Comparison of ENCODE assay signal across 12 cellular contexts in genomic region chr2:43040084-43040854, GRCh38.
DNase-seq lines count a peak whose midpoint lies in the region; ATAC-seq, FAIRE-seq and TF ChIP-seq lines count a peak whose summit lies in the region.
"Had no signal": no experiment of that assay in that cellular context is flagged by ENCODE, and none has a peak within 500 bp of the region (broad histone marks: within the 10 kb centered on the region; RNA-seq: fewer than 3 reads in every experiment).

No MANE protein-coding gene starts in this region.

- no peaks in the 10 kb centered on the region for H3K27me3 ChIP-seq in Panc1 (ENCODE audit: control insufficient read depth, insufficient read depth, low read length)
- H3K27me3 ChIP-seq: body of pancreas had no signal

- in situ Hi-C loops in Panc1 (cut with HindIII; ENCODE audit: low pct_unique_long_range_greater_than_20kb, low sequenced_read_pairs), result no loop called here

- no peak overlapping the region for H3K4me3 Mint-ChIP-seq in activated CD4-positive, alpha-beta T cell treated with anti-CD3 and anti-CD28 coated beads for 36 hours
- H3K4me3 Mint-ChIP-seq: natural killer cell; T-helper 1 cell treated with Interleukin-12 subunit alpha and Interleukin-12 subunit beta and Interleukin-4 antibody, amounts not matched to agents 30 μg/mL and 1 μg/mL, for 36 hours had no signal

- peaks cover 19% of the 10 kb centered on the region for H3K4me1 ChIP-seq in Panc1 (ENCODE audit: control insufficient read depth, insufficient read depth, low read length)

- H3K36me3 ChIP-seq in Panc1 (ENCODE audit: control insufficient read depth, insufficient read depth, low read length), result no peaks in the 10 kb centered on the region

- CTCF ChIA-PET in activated CD4-positive, alpha-beta T cell treated with anti-CD3 and anti-CD28 coated beads for 36 hours (lab: Charles Lee), result no interaction called here
- CTCF ChIA-PET in Panc1 (lab: Charles Lee), result no interaction called here

- no peak for DNase-seq in activated CD4-positive, alpha-beta T cell treated with anti-CD3 and anti-CD28 coated beads for 36 hours
- no peak for DNase-seq in activated CD4-positive, alpha-beta T cell treated with anti-CD3 and anti-CD28 coated beads, Interleukin-2, amount 50 U/mL, for 1 hour
- DNase-seq in Panc1 (ENCODE audit: low read depth, low spot score) (no peak), left colon (no peak), urothelium cell line (ENCODE audit: low spot score) (no peak), NCI-H774 (lab: John Stamatoyannopoulos, UW) (no peak)
- no peak for DNase-seq in stimulated activated CD4-positive, alpha-beta T cell treated with anti-CD3 and anti-CD28 coated beads, Interleukin-4, amount 100 ng/mL, for 1 hour
- no peak for DNase-seq in activated naive CD4-positive, alpha-beta T cell treated with Interleukin-2 at 50 U/mL for 16 hours
- DNase-seq: natural killer cell, NCI-H526 had no signal

- no peak overlapping the region for H3K27ac Mint-ChIP-seq in activated CD4-positive, alpha-beta T cell treated with anti-CD3 and anti-CD28 coated beads for 36 hours
- H3K27ac Mint-ChIP-seq: T-helper 1 cell treated with Interleukin-12 subunit alpha and Interleukin-12 subunit beta and Interleukin-4 antibody, amounts not matched to agents 30 μg/mL and 1 μg/mL, for 36 hours had no signal

- POLR2A ChIA-PET in activated CD4-positive, alpha-beta T cell treated with anti-CD3 and anti-CD28 coated beads for 36 hours (lab: Charles Lee), result no interaction called here
- POLR2A ChIA-PET in Panc1 (lab: Charles Lee), result no interaction called here

- no peaks in the 10 kb centered on the region for H3K27me3 Mint-ChIP-seq in activated CD4-positive, alpha-beta T cell treated with anti-CD3 and anti-CD28 coated beads for 36 hours

- peak; percentile 78 for ATAC-seq in activated CD4-positive, alpha-beta T cell treated with anti-CD3 and anti-CD28 coated beads for 36 hours
- ATAC-seq in Panc1, result no peak
- peak; percentile 28 for ATAC-seq in left colon
- ATAC-seq: body of pancreas had no signal

- H3K4me3 ChIP-seq in Panc1 (ENCODE audit: low read depth in 2 of 2, low read length in 2 of 2), result no peak overlapping the region
- H3K4me3 ChIP-seq: body of pancreas had no signal

- H3K9me3 Mint-ChIP-seq in activated CD4-positive, alpha-beta T cell treated with anti-CD3 and anti-CD28 coated beads for 36 hours (ENCODE audit: low read depth), result no peaks in the 10 kb centered on the region
- H3K9me3 Mint-ChIP-seq: natural killer cell; T-helper 1 cell treated with Interleukin-12 subunit alpha and Interleukin-12 subunit beta and Interleukin-4 antibody, amounts not matched to agents 30 μg/mL and 1 μg/mL, for 36 hours had no signal

- no peaks in the 10 kb centered on the region for H3K36me3 Mint-ChIP-seq in activated CD4-positive, alpha-beta T cell treated with anti-CD3 and anti-CD28 coated beads for 36 hours (ENCODE audit: low read depth)
- H3K36me3 Mint-ChIP-seq: natural killer cell had no signal

- peak; percentile 66 for FAIRE-seq in urothelium cell line (lab: Jason Lieb, UNC)

- no TSS peak for BruUV-seq in Panc1 (replicated peaks; lab: Mats Ljungman, UMichigan)

- H3K9me3 ChIP-seq in Panc1 (ENCODE audit: control insufficient read depth, insufficient read depth, low read depth, low read length), result no peaks in the 10 kb centered on the region
- H3K9me3 ChIP-seq: body of pancreas had no signal

- peak overlapping the region; percentile 6; the same call in 1 of the 2 replicates for H3K27ac ChIP-seq in Panc1 (ENCODE audit: low read length)
- H3K27ac ChIP-seq: body of pancreas had no signal

- H3K4me1 Mint-ChIP-seq in activated CD4-positive, alpha-beta T cell treated with anti-CD3 and anti-CD28 coated beads for 36 hours, result peaks cover 7% of the 10 kb centered on the region

- no peak for TF ChIP-seq CTCF in Panc1 (IDR thresholded peaks at IDR 0.05)

- intact Hi-C loops in activated CD4-positive, alpha-beta T cell treated with anti-CD3 and anti-CD28 coated beads for 36 hours (cut with DNase I, micrococcal nuclease), result no loop called here
- intact Hi-C loops in Panc1 (cut with micrococcal nuclease; ENCODE audit: unreplicated experiment) (no loop called here), left colon (cut with DNase I, micrococcal nuclease) (no loop called here)
